ENCODE assay signal across 10 cellular contexts in genomic region chr19:35103614-35104013, GRCh38. TPM values are rescaled to one million over a fixed set of nuclear protein-coding genes. Genes with fewer than 3 reads are reported as not detected.
DNase-seq lines count a peak whose midpoint lies in the region; TF ChIP-seq lines count a peak whose summit lies in the region.
"Not testable (repeated sequence)": the region's sequence is repeated elsewhere in the genome, so short reads cannot be mapped to it uniquely, and the experiment has no call there.
"Had no signal": no experiment of that assay in that cellular context is flagged by ENCODE, and none has a peak within 500 bp of the region (broad histone marks: within the 10 kb centered on the region; RNA-seq: fewer than 3 reads in every experiment).

No MANE protein-coding gene starts in this region.

- H2AFZ ChIP-seq in neuronal stem cell (ENCODE audit: low read length): not testable (repeated sequence)

- not testable (repeated sequence) for H2BK120ac ChIP-seq in neuronal stem cell (ENCODE audit: low read depth, low read length)

- WGBS in neuronal stem cell (ENCODE audit: extremely low coverage in 2 of 2, insufficient read length in 2 of 2, insufficient replicate concordance in 1 of 2), 2 donors: no CpG with 5 or more reads among the region's 10 CpGs

- not testable (repeated sequence) for H3K9ac ChIP-seq in neuronal stem cell (ENCODE audit: low read depth, low read length, poor library complexity)

- not testable (repeated sequence) for H3K14ac ChIP-seq in neuronal stem cell (ENCODE audit: low read length)

- not testable (repeated sequence) for H3K4ac ChIP-seq in neuronal stem cell (ENCODE audit: low read length)

- DNase-seq in endothelial cell (ENCODE audit: low spot score); neuronal stem cell (ENCODE audit: low spot score): not testable (repeated sequence)

- not testable (repeated sequence) for H2BK15ac ChIP-seq in neuronal stem cell (ENCODE audit: low read length)

- H4K91ac ChIP-seq in neuronal stem cell (ENCODE audit: low read depth, low read length, poor library complexity): not testable (repeated sequence)

- H2AK5ac ChIP-seq in neuronal stem cell (ENCODE audit: low read depth, low read length): peak overlapping the region; percentile 53

- peaks cover 11% of the 10 kb centered on the region for H3K27me3 Mint-ChIP-seq in endothelial cell (ENCODE audit: unreplicated experiment)

- not testable (repeated sequence) for H3K23ac ChIP-seq in neuronal stem cell (ENCODE audit: low read depth, low read length, poor library complexity)

- H4K8ac ChIP-seq in neuronal stem cell (ENCODE audit: low read depth, low read length): not testable (repeated sequence)

- H3K9me3 Mint-ChIP-seq in endothelial cell (ENCODE audit: unreplicated experiment): not testable (repeated sequence)

- H2BK12ac ChIP-seq in neuronal stem cell (ENCODE audit: low read length): not testable (repeated sequence)

- peak overlapping the region; percentile 38 for H3K4me3 Mint-ChIP-seq in endothelial cell (ENCODE audit: unreplicated experiment)

- H3K18ac ChIP-seq in neuronal stem cell (ENCODE audit: low read length): not testable (repeated sequence)

- not testable (repeated sequence) for H3K79me1 ChIP-seq in neuronal stem cell (ENCODE audit: low read depth, low read length)

- not testable (repeated sequence) for H3K4me2 ChIP-seq in neuronal stem cell (ENCODE audit: insufficient read depth, low read length, poor library complexity, severe bottlenecking)

- H3K4me1 ChIP-seq in neuronal stem cell (ENCODE audit: control insufficient read depth in 2 of 2, insufficient read depth in 1 of 2, low read depth in 1 of 2, low read length in 2 of 2): not testable (repeated sequence)

- H2BK5ac ChIP-seq in neuronal stem cell (ENCODE audit: low read length): not testable (repeated sequence)

- H3K27ac Mint-ChIP-seq in endothelial cell (ENCODE audit: unreplicated experiment): not testable (repeated sequence)

- H3K27ac ChIP-seq in angular gyrus (ENCODE audit: low read depth, low read length) (peak overlapping the region; percentile 58), cingulate gyrus (ENCODE audit: low read depth, low read length) (peak overlapping the region; percentile 98)
- not testable (repeated sequence) for H3K27ac ChIP-seq in neuronal stem cell (replicated peaks; ENCODE audit: low read length)

- H3K27me3 ChIP-seq in neuronal stem cell (ENCODE audit: control insufficient read depth in 3 of 3, insufficient read depth in 3 of 3, low read depth in 1 of 3, low read length in 3 of 3): not testable (repeated sequence)

- not testable (repeated sequence) for H3K9me3 ChIP-seq in neuronal stem cell (replicated peaks in 1 of 2; ENCODE audit: control insufficient read depth in 2 of 2, insufficient read depth in 1 of 2, low read depth in 1 of 2, low read length in 2 of 2)

- not testable (repeated sequence) for TF ChIP-seq CTCF in endothelial cell (IDR thresholded peaks at IDR 0.05; ENCODE audit: unreplicated experiment)

- peak overlapping the region in 1 of 2 donors; percentile 52 for H3K4me3 ChIP-seq in neuronal stem cell (ENCODE audit: low read length in 2 of 2)

- H3K36me3 ChIP-seq in neuronal stem cell (replicated peaks in 1 of 2; ENCODE audit: control insufficient read depth in 2 of 2, insufficient read depth in 2 of 2, low read length in 2 of 2): not testable (repeated sequence)

- not testable (repeated sequence) for H3K36me3 Mint-ChIP-seq in endothelial cell (ENCODE audit: low read depth, unreplicated experiment)

- not testable (repeated sequence) for H3K4me1 Mint-ChIP-seq in endothelial cell (ENCODE audit: unreplicated experiment)

RNA-seq across cellular contexts. Expression of gene FXYD3, which starts 12.0 kb away (rescaled TPM):
- total RNA-seq in endothelial cell (ENCODE audit: unreplicated experiment): not detected
- 0.07 TPM for polyA plus RNA-seq in neuronal stem cell (2013, experiment 1 of 2)
- 0.12 TPM for polyA plus RNA-seq in neuronal stem cell (2013, experiment 2 of 2)
- total RNA-seq: CD4-positive, CD25-positive, alpha-beta regulatory T cell; CD8-positive, alpha-beta memory T cell; G401; H7 had no signal
- polyA plus RNA-seq: CD4-positive, CD25-positive, alpha-beta regulatory T cell; CD8-positive, alpha-beta memory T cell; IgD-negative memory B cell had no signal

RNA-seq across cellular contexts. Expression of gene LGI4, which starts 31.2 kb away (rescaled TPM):
- 0.10 TPM for total RNA-seq in endothelial cell (ENCODE audit: unreplicated experiment)
- 2.0 TPM for polyA plus RNA-seq in neuronal stem cell (2013, experiment 1 of 2)
- polyA plus RNA-seq in neuronal stem cell (2013, experiment 2 of 2): 1.8 TPM
- total RNA-seq: GM12878 had no signal
- polyA plus RNA-seq: CD4-positive, CD25-positive, alpha-beta regulatory T cell; CD8-positive, alpha-beta memory T cell; IgD-negative memory B cell had no signal

RNA-seq across cellular contexts. Expression of gene FXYD1, which starts 35.0 kb away (rescaled TPM):
- total RNA-seq in endothelial cell (ENCODE audit: unreplicated experiment): not detected
- polyA plus RNA-seq in neuronal stem cell (2013, experiment 1 of 2): 0.85 TPM
- polyA plus RNA-seq in neuronal stem cell (2013, experiment 2 of 2): 1.2 TPM
- total RNA-seq: CD8-positive, alpha-beta memory T cell; G401 had no signal

RNA-seq across cellular contexts. Expression of gene FXYD7, which starts 39.4 kb away (rescaled TPM):
- total RNA-seq in endothelial cell (ENCODE audit: unreplicated experiment): 0.67 TPM
- 2.3 TPM for polyA plus RNA-seq in neuronal stem cell (2013, experiment 1 of 2)
- polyA plus RNA-seq in neuronal stem cell (2013, experiment 2 of 2): 2.6 TPM
- total RNA-seq: G401 had no signal

RNA-seq across cellular contexts. Expression of gene FXYD5, which starts 50.9 kb away (rescaled TPM):
- 78.7 TPM for total RNA-seq in endothelial cell (ENCODE audit: unreplicated experiment)
- 47.1 TPM for polyA plus RNA-seq in neuronal stem cell (2013, experiment 1 of 2)
- 45.6 TPM for polyA plus RNA-seq in neuronal stem cell (2013, experiment 2 of 2)
- total RNA-seq: G401 had no signal
